In the genomic region with DNA sequence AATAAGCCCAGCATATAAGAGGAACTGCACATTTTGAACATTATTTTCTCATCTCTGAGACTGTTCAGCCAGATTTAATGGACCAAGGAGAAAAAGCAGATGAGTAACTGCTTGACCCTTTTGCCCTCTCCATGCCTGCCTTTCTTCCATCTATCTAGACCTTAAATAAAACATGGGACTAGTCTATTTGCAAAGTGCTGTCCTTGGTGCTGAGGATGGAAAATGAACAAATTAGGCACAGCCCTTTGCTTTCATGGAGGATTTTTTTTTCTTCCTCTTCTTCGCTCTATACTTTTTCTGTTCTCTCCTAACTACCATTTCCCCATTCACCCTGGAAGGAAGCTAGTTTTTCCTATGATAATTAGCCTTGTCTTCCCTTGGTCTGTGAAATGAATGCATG, we compare ENCODE assay signal across 27 cellular contexts.
DNase-seq lines count a peak whose midpoint lies in the region; ATAC-seq, FAIRE-seq and TF ChIP-seq lines count a peak whose summit lies in the region.
"Had no signal": no experiment of that assay in that cellular context is flagged by ENCODE, and none has a peak within 500 bp of the region (broad histone marks: within the 10 kb centered on the region; RNA-seq: fewer than 3 reads in every experiment).

No MANE protein-coding gene starts in this region.

- no peaks in the 10 kb centered on the region for H3K9me3 ChIP-seq in SK-N-SH
- H3K9me3 ChIP-seq in astrocyte (ENCODE audit: insufficient read depth, low read depth, low read length), result no peaks in the 10 kb centered on the region
- H3K9me3 ChIP-seq in stomach, result peaks cover 0 to 5% (median 0%) of the 10 kb centered on the region in 4 donors
- H3K9me3 ChIP-seq: BE2C, lower lobe of right lung, upper lobe of left lung had no signal

- ATAC-seq in SK-N-SH treated with all-trans-retinoic acid at 6 μM for 48 hours, result no peak
- ATAC-seq: activated CD8-positive, alpha-beta T cell treated with anti-CD3 and anti-CD28 coated beads for 36 hours; activated naive CD4-positive, alpha-beta T cell treated with anti-CD3 and anti-CD28 coated beads, Interleukin-2, amount 50 U/mL, for 72 hours; lower lobe of right lung; stimulated activated naive CD8-positive, alpha-beta T cell treated with anti-CD3 and anti-CD28 coated beads, Interleukin-15, Interleukin-2, amounts not matched to agents 100 U/mL and 50 U/mL, for 24 hours had no signal

- H3K4me2 ChIP-seq in SK-N-SH (no peak overlapping the region), astrocyte (ENCODE audit: low read length) (no peak overlapping the region)

- POLR2A ChIA-PET in SK-N-SH (lab: Yijun Ruan, JAX), result no interaction called here

- no peaks in the 10 kb centered on the region for H3K4me1 Mint-ChIP-seq in astrocyte (ENCODE audit: low read depth, unreplicated experiment)
- H3K4me1 Mint-ChIP-seq: naive B cell had no signal

- H3K4me1 ChIP-seq in SK-N-SH (ENCODE audit: control insufficient read depth in 1 of 2, insufficient read depth in 2 of 2, low read depth in 1 of 2, low read length in 1 of 2) (no peaks in the 10 kb centered on the region), astrocyte (ENCODE audit: insufficient read depth, low read length) (no peaks in the 10 kb centered on the region), stomach (no peaks in the 10 kb centered on the region)
- H3K4me1 ChIP-seq: BE2C, lower lobe of right lung, parathyroid adenoma, upper lobe of left lung had no signal

- 5% methylated on average over 1 of the region's 1 CpG for WGBS in SK-N-SH (ENCODE audit: low lambda C conversion rate)
- 83 to 93% (median 84%) methylated on average over 1 of the region's 1 CpG for whole genome bisulfite sequencing in stomach, 5 donors

- H3K4me3 Mint-ChIP-seq in astrocyte (ENCODE audit: unreplicated experiment), result no peak overlapping the region
- H3K4me3 Mint-ChIP-seq: activated CD8-positive, alpha-beta T cell treated with anti-CD3 and anti-CD28 coated beads for 36 hours; naive B cell; T-helper 1 cell treated with Interleukin-12 subunit alpha and Interleukin-12 subunit beta and Interleukin-4 antibody, amounts not matched to agents 30 μg/mL and 1 μg/mL, for 36 hours had no signal

- H3K27ac ChIP-seq in SK-N-SH (ENCODE audit: low read depth in 2 of 2, low read length in 1 of 2) (no peak overlapping the region), astrocyte (ENCODE audit: low read depth, low read length) (no peak overlapping the region), stomach (no peak overlapping the region)
- H3K27ac ChIP-seq: 22Rv1, epithelial cell of prostate, lower lobe of right lung, parathyroid adenoma, upper lobe of left lung, VCaP had no signal

- no peak overlapping the region for H2AFZ ChIP-seq in SK-N-SH (ENCODE audit: low read depth)
- H2AFZ ChIP-seq in astrocyte (ENCODE audit: low read depth, low read length), result no peak overlapping the region
- H2AFZ ChIP-seq: parathyroid adenoma had no signal

- no peak for TF ChIP-seq RAD21 in SK-N-SH (IDR thresholded peaks at IDR 0.05; ENCODE audit: low read length)

- H3K27me3 ChIP-seq in SK-N-SH (ENCODE audit: insufficient read depth) (no peaks in the 10 kb centered on the region), astrocyte (ENCODE audit: insufficient read depth, low read length) (no peaks in the 10 kb centered on the region), stomach (no peaks in the 10 kb centered on the region)
- H3K27me3 ChIP-seq: BE2C, upper lobe of left lung had no signal

- CTCF ChIA-PET in SK-N-SH (lab: Yijun Ruan, JAX), result no interaction called here

- H3K9me2 ChIP-seq in SK-N-SH, result no peaks in the 10 kb centered on the region

- no peak overlapping the region for H3K27ac Mint-ChIP-seq in astrocyte (ENCODE audit: unreplicated experiment)
- H3K27ac Mint-ChIP-seq: activated CD8-positive, alpha-beta T cell treated with anti-CD3 and anti-CD28 coated beads for 36 hours; activated naive CD4-positive, alpha-beta T cell treated with anti-CD3 and anti-CD28 coated beads, Interleukin-2, amount 50 U/mL, for 72 hours; naive B cell; T-helper 1 cell treated with Interleukin-12 subunit alpha and Interleukin-12 subunit beta and Interleukin-4 antibody, amounts not matched to agents 30 μg/mL and 1 μg/mL, for 36 hours had no signal

- H3K4me3 ChIP-seq in SK-N-SH (ENCODE audit: low read depth in 2 of 2, low read length in 1 of 2) (no peak overlapping the region), astrocyte (ENCODE audit: insufficient read depth, low read depth, low read length) (no peak overlapping the region), foreskin fibroblast (ENCODE audit: low read depth in 1 of 2, low read length in 2 of 2) (no peak overlapping the region), stomach (no peak overlapping the region)
- H3K4me3 ChIP-seq: lower lobe of right lung, upper lobe of left lung had no signal

- H3K36me3 Mint-ChIP-seq in astrocyte (ENCODE audit: low read depth, unreplicated experiment), result no peaks in the 10 kb centered on the region
- H3K36me3 Mint-ChIP-seq: activated naive CD4-positive, alpha-beta T cell treated with anti-CD3 and anti-CD28 coated beads, Interleukin-2, amount 50 U/mL, for 72 hours; naive B cell had no signal

- TF ChIP-seq EP300 in SK-N-SH (IDR thresholded peaks at IDR 0.05; ENCODE audit: borderline replicate concordance in 1 of 2, low read depth in 1 of 2, low read length in 1 of 2), result no peak
- no peak for TF ChIP-seq EP300 in stomach (IDR thresholded peaks at IDR 0.05)

- no peaks in the 10 kb centered on the region for H3K9me3 Mint-ChIP-seq in astrocyte (ENCODE audit: unreplicated experiment)
- H3K9me3 Mint-ChIP-seq: activated CD8-positive, alpha-beta T cell treated with anti-CD3 and anti-CD28 coated beads for 36 hours; T-helper 1 cell treated with Interleukin-12 subunit alpha and Interleukin-12 subunit beta and Interleukin-4 antibody, amounts not matched to agents 30 μg/mL and 1 μg/mL, for 36 hours had no signal

- no peak for TF ChIP-seq POLR2A in stomach (IDR thresholded peaks at IDR 0.05)

- no peak for DNase-seq in SK-N-SH
- peak; percentile 15 for DNase-seq in astrocyte (ENCODE audit: low read depth)
- peak; percentile 7 to 47 for DNase-seq in foreskin fibroblast
- peak; percentile 22 for DNase-seq in renal cortical epithelial cell (ENCODE audit: low read depth)
- no peak for DNase-seq in hippocampal formation (lab: John Stamatoyannopoulos, UW)
- DNase-seq in NOMO-1 treated with dmso at 0.1 percent for 144 hours (lab: John Stamatoyannopoulos, UW; ENCODE audit: unreplicated experiment), result no peak
- DNase-seq in stomach, result no peak
- DNase-seq: activated CD8-positive, alpha-beta T cell treated with anti-CD3 and anti-CD28 coated beads for 36 hours; activated T-cell treated with anti-CD3 and anti-CD28 coated beads, Interleukin-2, amount 50 U/mL, for 48 hours; BE2C; Calu3; H7; lower lobe of right lung; naive B cell; NCI-H1417; NCI-H524 treated with DMSO at 0.1 percent for 48 hours; SHP77; stimulated activated CD4-positive, alpha-beta T cell treated with anti-CD3 and anti-CD28 coated beads, Interleukin-2, amount 100 ng/mL, for 24 hours; stimulated activated naive CD8-positive, alpha-beta T cell treated with anti-CD3 and anti-CD28 coated beads, Interleukin-15, Interleukin-2, amounts not matched to agents 100 U/mL and 50 U/mL, for 24 hours; upper lobe of left lung had no signal

- TF ChIP-seq CTCF in SK-N-SH (IDR thresholded peaks at IDR 0.05), result no peak
- no peak for TF ChIP-seq CTCF in astrocyte (IDR thresholded peaks at IDR 0.05; ENCODE audit: insufficient read depth, low read depth, low read length)
- no peak for TF ChIP-seq CTCF in foreskin fibroblast (IDR thresholded peaks at IDR 0.05; ENCODE audit: low read depth, low read length)
- TF ChIP-seq CTCF in stomach (IDR thresholded peaks at IDR 0.05), result no peak

- H3F3A ChIP-seq in SK-N-SH (replicated peaks; ENCODE audit: insufficient read depth), result no peaks in the 10 kb centered on the region

- H4K20me1 ChIP-seq in SK-N-SH (ENCODE audit: insufficient read depth), result no peaks in the 10 kb centered on the region
- H4K20me1 ChIP-seq in astrocyte (ENCODE audit: insufficient read depth, low read length), result no peaks in the 10 kb centered on the region

- no peaks in the 10 kb centered on the region for H3K27me3 Mint-ChIP-seq in astrocyte (ENCODE audit: low read depth, unreplicated experiment)
- H3K27me3 Mint-ChIP-seq: activated CD8-positive, alpha-beta T cell treated with anti-CD3 and anti-CD28 coated beads for 36 hours; naive B cell had no signal

- H3K36me3 ChIP-seq in SK-N-SH (replicated peaks in 1 of 2; ENCODE audit: control insufficient read depth in 1 of 2, insufficient read depth in 2 of 2, low read length in 1 of 2), result no peaks in the 10 kb centered on the region
- no peaks in the 10 kb centered on the region for H3K36me3 ChIP-seq in astrocyte (ENCODE audit: insufficient read depth, low read length)
- no peaks in the 10 kb centered on the region for H3K36me3 ChIP-seq in stomach
- H3K36me3 ChIP-seq: BE2C, lower lobe of right lung, upper lobe of left lung had no signal

- H3K79me2 ChIP-seq in SK-N-SH (ENCODE audit: insufficient read depth) (no peaks in the 10 kb centered on the region), astrocyte (ENCODE audit: insufficient read depth, low read length) (no peaks in the 10 kb centered on the region)
- H3K79me2 ChIP-seq: parathyroid adenoma had no signal

- FAIRE-seq in astrocyte (lab: Jason Lieb, UNC), result no peak

- intact Hi-C loops in stomach (cut with DNase I; ENCODE audit: low total_unique reads), result no loop called here

- H3K9ac ChIP-seq in SK-N-SH (no peak overlapping the region), astrocyte (ENCODE audit: low read length) (no peak overlapping the region)
- H3K9ac ChIP-seq: parathyroid adenoma had no signal

TF ChIP-seq in SK-N-SH treated with all-trans-retinoic acid at 6 μM for 48 hours, 23 proteins besides CTCF, POLR2A, EP300 and RAD21 (continues in another document):
- TF ChIP-seq ZC3H10 (CRISPR knock-in tag; IDR thresholded peaks at IDR 0.05), result no peak
- no peak for TF ChIP-seq TCF4 (CRISPR knock-in tag; IDR thresholded peaks at IDR 0.05; ENCODE audit: borderline replicate concordance)
- TF ChIP-seq ISL1 (CRISPR knock-in tag; IDR thresholded peaks at IDR 0.05), result no peak
- no peak for TF ChIP-seq ZNF8 (CRISPR knock-in tag; IDR thresholded peaks at IDR 0.05)
- no peak for TF ChIP-seq SNAI2 (CRISPR knock-in tag; IDR thresholded peaks at IDR 0.05)
- TF ChIP-seq ZFP30 (CRISPR knock-in tag; IDR thresholded peaks at IDR 0.05), result no peak
- no peak for TF ChIP-seq RARB (CRISPR knock-in tag; IDR thresholded peaks at IDR 0.05)

Comparison
In these comparisons a context has a peak if more than half of its experiments do, and no peak if none do; other contexts are left out.
1. DNase-seq: peak in astrocyte (single experiment), foreskin fibroblast (2 of 2) and renal cortical epithelial cell (single experiment); none in SK-N-SH (single experiment), hippocampal formation (0 of 2), NOMO-1 treated with dmso at 0.1 percent for 144 hours (single experiment) and stomach (single experiment).